In genomic region chr7:40888499-40888898, GRCh38 we compare ENCODE assay signal across 32 cellular contexts.
"Had no signal": no experiment of that assay in that cellular context is flagged by ENCODE, and none has a peak within 500 bp of the region (broad histone marks: within the 10 kb centered on the region; RNA-seq: fewer than 3 reads in every experiment).

No MANE protein-coding gene starts in this region.

- H3K27me3 ChIP-seq: body of pancreas, breast epithelium had no signal

- DNase-seq: activated B cell treated with CpG ODN at 0.5 μM for 24 hours; activated CD4-positive, alpha-beta T cell treated with anti-CD3 and anti-CD28 coated beads for 48 hours; activated CD4-positive, CD25-positive, alpha-beta regulatory T cell treated with anti-CD3 and anti-CD28 coated beads, Interleukin-2, amount 50 U/mL, for 72 hours; activated CD8-positive, alpha-beta T cell treated with anti-CD3 and anti-CD28 coated beads for 36 hours; activated gamma-delta T cell; activated naive CD4-positive, alpha-beta T cell treated with Interleukin-2 at 50 U/mL for 16 hours; activated naive CD8-positive, alpha-beta T cell treated with anti-CD3 and anti-CD28 coated beads, Interleukin-2, amount 10 ng/mL, durations not matched to agents 7 days and 5 days; activated T-cell treated with anti-CD3 and anti-CD28 coated beads, Interleukin-2, amount 50 U/mL, for 24 hours; amygdala; body of pancreas; Kasumi-1; KG1; MM.1S; MV-4-11; NCI-H1092; NCI-H1436 treated with DMSO at 0.1 percent for 48 hours; NCI-H1694 treated with DMSO at 0.1 percent for 48 hours; NCI-H2029; NCI-H510A; NCI-H526; NCI-H748 treated with DMSO at 0.1 percent for 48 hours; NK-92 treated with Interleukin-12 subunit alpha and Interleukin-12 subunit beta, amount 100 ng/mL, for 24 hours; PC-9; SIG-M5; T-cell; T-helper 17 cell had no signal

- H3K36me3 ChIP-seq: breast epithelium had no signal

- H3K27ac Mint-ChIP-seq: activated B cell treated with CpG ODN at 0.5 μM for 24 hours; activated CD8-positive, alpha-beta T cell treated with anti-CD3 and anti-CD28 coated beads for 36 hours; activated naive CD4-positive, alpha-beta T cell treated with anti-CD3 and anti-CD28 coated beads, Interleukin-2, amount 50 U/mL, for 24 hours; activated naive CD8-positive, alpha-beta T cell treated with anti-CD3 and anti-CD28 coated beads, Interleukin-2, amount 10 ng/mL, durations not matched to agents 7 days and 5 days; activated T-cell treated with anti-CD3 and anti-CD28 coated beads, Interleukin-2, amount 50 U/mL, for 24 hours; activated T-helper 2 cell treated with anti-CD3 and anti-CD28 coated beads, Interferon-gamma antibody, Interleukin-2, Interleukin-4, amounts not matched to agents 10 μg/mL and 5 μg/mL and 100 μg/mL, durations not matched to agents 14 hours and 24 hours and 36 hours; T-cell; T-helper 17 cell had no signal

- H3K4me3 Mint-ChIP-seq: activated B cell treated with CpG ODN at 0.5 μM for 24 hours; activated CD8-positive, alpha-beta T cell treated with anti-CD3 and anti-CD28 coated beads for 36 hours; activated naive CD4-positive, alpha-beta T cell treated with anti-CD3 and anti-CD28 coated beads, Interleukin-2, amount 50 U/mL, for 24 hours; activated naive CD8-positive, alpha-beta T cell treated with anti-CD3 and anti-CD28 coated beads, Interleukin-2, amount 10 ng/mL, durations not matched to agents 7 days and 5 days; activated T-cell treated with anti-CD3 and anti-CD28 coated beads, Interleukin-2, amount 50 U/mL, for 24 hours; T-cell; T-helper 17 cell had no signal

- H2AFZ ChIP-seq: PC-9 had no signal

- H3K27me3 Mint-ChIP-seq: activated B cell treated with CpG ODN at 0.5 μM for 24 hours; activated CD8-positive, alpha-beta T cell treated with anti-CD3 and anti-CD28 coated beads for 36 hours; activated naive CD4-positive, alpha-beta T cell treated with anti-CD3 and anti-CD28 coated beads, Interleukin-2, amount 50 U/mL, for 24 hours; activated naive CD8-positive, alpha-beta T cell treated with anti-CD3 and anti-CD28 coated beads, Interleukin-2, amount 10 ng/mL, durations not matched to agents 7 days and 5 days; activated T-cell treated with anti-CD3 and anti-CD28 coated beads, Interleukin-2, amount 50 U/mL, for 24 hours; T-cell; T-helper 17 cell had no signal

- H3K4me1 Mint-ChIP-seq: activated B cell treated with CpG ODN at 0.5 μM for 24 hours; activated naive CD4-positive, alpha-beta T cell treated with anti-CD3 and anti-CD28 coated beads, Interleukin-2, amount 50 U/mL, for 24 hours; T-cell; T-helper 17 cell had no signal

- H3K36me3 Mint-ChIP-seq: activated naive CD4-positive, alpha-beta T cell treated with anti-CD3 and anti-CD28 coated beads, Interleukin-2, amount 50 U/mL, for 24 hours; activated naive CD8-positive, alpha-beta T cell treated with anti-CD3 and anti-CD28 coated beads, Interleukin-2, amount 10 ng/mL, durations not matched to agents 7 days and 5 days; T-cell had no signal

- H3K4me2 ChIP-seq: PC-9 had no signal

- ATAC-seq: activated CD8-positive, alpha-beta T cell treated with anti-CD3 and anti-CD28 coated beads for 36 hours; body of pancreas; SK-N-SH treated with all-trans-retinoic acid at 6 μM for 48 hours; T-cell; T-helper 17 cell had no signal

- H3K4me3 ChIP-seq: body of pancreas, breast epithelium, PC-9 had no signal

- H3K4me1 ChIP-seq: body of pancreas, breast epithelium had no signal

- H3K27ac ChIP-seq: body of pancreas, breast epithelium, PC-9, RWPE1, VCaP had no signal
